Comparison of ENCODE assay signal across 1 cellular context in genomic region chr1:107198581-107198980, GRCh38.
TF ChIP-seq lines count a peak whose summit lies in the region.

No MANE protein-coding gene starts in this region.

TF ChIP-seq in H1, 55 proteins besides CTCF, POLR2A, EP300 and RAD21:
- TF ChIP-seq CHD2 (IDR thresholded peaks at IDR 0.05; ENCODE audit: low read length) (no peak), GTF2F1 (IDR thresholded peaks at IDR 0.05; ENCODE audit: borderline replicate concordance, low read depth, low read length) (no peak), TBP (IDR thresholded peaks at IDR 0.05; ENCODE audit: low read depth, low read length) (no peak)
